ENCODE assay signal across 24 cellular contexts in genomic region chr4:102794999-102795398, GRCh38.
"Had no signal": no experiment of that assay in that cellular context is flagged by ENCODE, and none has a peak within 500 bp of the region (broad histone marks: within the 10 kb centered on the region; RNA-seq: fewer than 3 reads in every experiment).

No MANE protein-coding gene starts in this region.

- H3K36me3 Mint-ChIP-seq: natural killer cell had no signal

- H3K4me3 Mint-ChIP-seq: immature natural killer cell; memory B cell; mesothelial cell of epicardium; natural killer cell; neural crest cell; stimulated activated effector memory CD8-positive, alpha-beta T cell treated with anti-CD3 and anti-CD28 coated beads, Interleukin-12 subunit alpha, Interleukin-12 subunit beta, amount 100 ng/mL, for 72 hours had no signal

- ATAC-seq: gastrocnemius medialis; left cardiac atrium; lower lobe of right lung; natural killer cell; pancreas; right cardiac atrium; stimulated activated effector memory CD8-positive, alpha-beta T cell treated with anti-CD3 and anti-CD28 coated beads, Interleukin-12 subunit alpha, Interleukin-12 subunit beta, amount 100 ng/mL, for 72 hours; stimulated activated naive CD8-positive, alpha-beta T cell treated with anti-CD3 and anti-CD28 coated beads, Interleukin-15, Interleukin-2, amounts not matched to agents 100 U/mL and 50 U/mL, for 24 hours; upper lobe of right lung had no signal

- H3K27me3 ChIP-seq: esophagus muscularis mucosa, gastrocnemius medialis, pancreas, tibial artery, upper lobe of right lung, vagina had no signal

- H3K27me3 Mint-ChIP-seq: memory B cell, progenitor cell of endocrine pancreas had no signal

- FAIRE-seq: kidney, pancreas had no signal

- H3K9me3 Mint-ChIP-seq: immature natural killer cell, natural killer cell, neural crest cell had no signal

- H3K27ac Mint-ChIP-seq: memory B cell, progenitor cell of endocrine pancreas had no signal

- H3K27ac ChIP-seq: epithelial cell of prostate, esophagus muscularis mucosa, gastrocnemius medialis, left ventricle myocardium inferior, lower lobe of right lung, pancreas, tibial artery, upper lobe of right lung, vagina had no signal

- H3K4me1 ChIP-seq: left ventricle myocardium inferior, pancreas, tibial artery, upper lobe of right lung had no signal

- H3K4me1 Mint-ChIP-seq: neural crest cell had no signal

- DNase-seq: effector memory CD4-positive, alpha-beta T cell; gastrocnemius medialis; immature natural killer cell; kidney; left cardiac atrium; left ventricle myocardium inferior; lower lobe of right lung; natural killer cell; nucleus accumbens; pancreas; right cardiac atrium; stimulated activated CD4-positive, alpha-beta T cell treated with anti-CD3 and anti-CD28 coated beads, Interleukin-4, amount 100 ng/mL, for 1 hour; stimulated activated CD8-positive, alpha-beta memory T cell treated with anti-CD3 and anti-CD28 coated beads, Interleukin-4, amount 100 ng/mL, for 48 hours; stimulated activated naive CD8-positive, alpha-beta T cell treated with anti-CD3 and anti-CD28 coated beads, Interleukin-15, Interleukin-2, amounts not matched to agents 100 U/mL and 50 U/mL, for 24 hours; tibial artery; upper lobe of right lung had no signal

- H3K9me3 ChIP-seq: esophagus muscularis mucosa, gastrocnemius medialis, left ventricle myocardium inferior, lower lobe of right lung, pancreas, tibial artery, upper lobe of right lung, vagina had no signal

- H3K4me3 ChIP-seq: esophagus muscularis mucosa, gastrocnemius medialis, left ventricle myocardium inferior, lower lobe of right lung, pancreas, tibial artery, upper lobe of right lung, vagina had no signal
